Comparison of ENCODE assay signal across 3 cellular contexts in the genomic region with DNA sequence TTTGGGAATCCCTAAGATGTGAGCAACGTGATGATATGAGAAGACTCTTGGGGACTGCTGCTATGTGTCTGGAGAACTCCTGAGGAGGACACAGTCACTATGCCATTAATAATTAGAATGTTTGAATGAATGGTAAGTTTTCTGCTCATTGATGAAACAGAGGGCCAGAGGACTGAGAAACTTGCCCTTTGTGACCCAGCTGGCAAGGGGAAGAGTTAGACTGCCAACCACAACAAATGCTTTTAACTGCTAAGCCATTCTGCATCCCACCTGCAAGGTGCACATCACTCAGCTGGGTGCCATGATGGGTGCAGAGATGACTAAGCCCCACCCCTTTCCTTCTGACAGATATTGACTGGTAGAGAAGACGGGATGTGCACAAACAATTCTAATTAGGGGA.
"Had no signal": no experiment of that assay in that cellular context is flagged by ENCODE, and none has a peak within 500 bp of the region (broad histone marks: within the 10 kb centered on the region; RNA-seq: fewer than 3 reads in every experiment).

No MANE protein-coding gene starts in this region.

- DNase-seq: GDM1, GF-D8 had no signal

- H3K4me3 ChIP-seq: GM12878 had no signal

- ATAC-seq: GM12878 had no signal
